In genomic region chr3:52519445-52520140, GRCh38 we compare ENCODE assay signal across 19 cellular contexts. TPM values are rescaled to one million over a fixed set of nuclear protein-coding genes. Genes with fewer than 3 reads are reported as not detected.
"Had no signal": no experiment of that assay in that cellular context is flagged by ENCODE, and none has a peak within 500 bp of the region (broad histone marks: within the 10 kb centered on the region; RNA-seq: fewer than 3 reads in every experiment).

No MANE protein-coding gene starts in this region.

- H3K9me3 ChIP-seq: esophagus muscularis mucosa, lower lobe of right lung, tibial artery, vagina had no signal

- H3K36me3 Mint-ChIP-seq: activated naive CD8-positive, alpha-beta T cell; natural killer cell treated with Interleukin-12 subunit alpha and Interleukin-12 subunit beta and Interleukin-15 and Interleukin-18, amount 100 ng/mL, for 72 hours had no signal

- H3K9me3 Mint-ChIP-seq: activated B cell treated with CpG ODN at 0.5 μM for 24 hours; activated CD4-positive, alpha-beta memory T cell treated with anti-CD3 and anti-CD28 coated beads for 36 hours; activated T-helper 1 cell treated with anti-CD3 and anti-CD28 coated beads, Interleukin-12 subunit alpha, Interleukin-12 subunit beta, Interleukin-2, Interleukin-4 antibody, amounts not matched to agents 30 ng/mL and 10 ng/mL and 1 ng/mL, durations not matched to agents 14 hours and 24 hours and 36 hours; dendritic cell treated with granulocyte-macrophage colony-stimulating factor and Interleukin-4, amounts not matched to agents 40 ng/mL and 50 ng/mL, for 4 days; natural killer cell treated with Interleukin-12 subunit alpha and Interleukin-12 subunit beta and Interleukin-15 and Interleukin-18, amount 100 ng/mL, for 72 hours had no signal

- H3K27me3 ChIP-seq: esophagus muscularis mucosa, tibial artery, vagina had no signal

- H3K27ac ChIP-seq: esophagus muscularis mucosa, lower lobe of right lung, tibial artery, vagina had no signal

- H3K27me3 Mint-ChIP-seq: activated B cell treated with CpG ODN at 0.5 μM for 24 hours; activated CD4-positive, alpha-beta memory T cell treated with anti-CD3 and anti-CD28 coated beads for 36 hours; activated naive CD8-positive, alpha-beta T cell; dendritic cell treated with granulocyte-macrophage colony-stimulating factor and Interleukin-4, amounts not matched to agents 40 ng/mL and 50 ng/mL, for 4 days; natural killer cell treated with Interleukin-12 subunit alpha and Interleukin-12 subunit beta and Interleukin-15 and Interleukin-18, amount 100 ng/mL, for 72 hours had no signal

- DNase-seq: activated B cell treated with CpG ODN at 0.5 μM for 24 hours; activated CD4-positive, alpha-beta memory T cell treated with anti-CD3 and anti-CD28 coated beads for 36 hours; activated CD4-positive, alpha-beta T cell treated with anti-CD3 and anti-CD28 coated beads for 4 hours; activated gamma-delta T cell treated with Interleukin-2 at 50 U/mL for 16 hours; activated T-cell treated with anti-CD3 and anti-CD28 coated beads for 4 hours; effector CD8-positive, alpha-beta T cell; retina; stimulated activated CD4-positive, alpha-beta T cell treated with anti-CD3 and anti-CD28 coated beads, Interleukin-2, amount 100 ng/mL, for 24 hours; stimulated activated naive CD4-positive, alpha-beta T cell treated with Interleukin-2 at 50 U/mL for 16 hours; tibial artery had no signal

- H3K4me1 Mint-ChIP-seq: activated B cell treated with CpG ODN at 0.5 μM for 24 hours had no signal

- ATAC-seq: natural killer cell treated with Interleukin-12 subunit alpha and Interleukin-12 subunit beta and Interleukin-15 and Interleukin-18, amount 100 ng/mL, for 72 hours had no signal

- H3K4me3 Mint-ChIP-seq: activated B cell treated with CpG ODN at 0.5 μM for 24 hours; activated CD4-positive, alpha-beta memory T cell treated with anti-CD3 and anti-CD28 coated beads for 36 hours; activated naive CD8-positive, alpha-beta T cell; activated T-helper 1 cell treated with anti-CD3 and anti-CD28 coated beads, Interleukin-12 subunit alpha, Interleukin-12 subunit beta, Interleukin-2, Interleukin-4 antibody, amounts not matched to agents 30 ng/mL and 10 ng/mL and 1 ng/mL, durations not matched to agents 14 hours and 24 hours and 36 hours; dendritic cell treated with granulocyte-macrophage colony-stimulating factor and Interleukin-4, amounts not matched to agents 40 ng/mL and 50 ng/mL, for 4 days; natural killer cell treated with Interleukin-12 subunit alpha and Interleukin-12 subunit beta and Interleukin-15 and Interleukin-18, amount 100 ng/mL, for 72 hours had no signal

- H3K27ac Mint-ChIP-seq: activated B cell treated with CpG ODN at 0.5 μM for 24 hours; activated CD4-positive, alpha-beta memory T cell treated with anti-CD3 and anti-CD28 coated beads for 36 hours; activated naive CD8-positive, alpha-beta T cell; activated T-helper 1 cell treated with anti-CD3 and anti-CD28 coated beads, Interleukin-12 subunit alpha, Interleukin-12 subunit beta, Interleukin-2, Interleukin-4 antibody, amounts not matched to agents 30 ng/mL and 10 ng/mL and 1 ng/mL, durations not matched to agents 14 hours and 24 hours and 36 hours; dendritic cell treated with granulocyte-macrophage colony-stimulating factor and Interleukin-4, amounts not matched to agents 40 ng/mL and 50 ng/mL, for 4 days; natural killer cell treated with Interleukin-12 subunit alpha and Interleukin-12 subunit beta and Interleukin-15 and Interleukin-18, amount 100 ng/mL, for 72 hours had no signal

RNA-seq across cellular contexts. Expression of gene STAB1, which starts 24.5 kb away (rescaled TPM):
- total RNA-seq: chondrocyte had no signal
- polyA plus RNA-seq: keratinocyte had no signal
